19 cellular contexts compared by ENCODE assay signal in genomic region chr11:132895340-132895739, GRCh38.
DNase-seq lines count a peak whose midpoint lies in the region; ATAC-seq and TF ChIP-seq lines count a peak whose summit lies in the region.
"Had no signal": no experiment of that assay in that cellular context is flagged by ENCODE, and none has a peak within 500 bp of the region (broad histone marks: within the 10 kb centered on the region; RNA-seq: fewer than 3 reads in every experiment).

No MANE protein-coding gene starts in this region.

- H3K4me2 ChIP-seq in GM23248 (ENCODE audit: unreplicated experiment) (no peak overlapping the region), osteoblast (ENCODE audit: insufficient read depth, low read length) (no peak overlapping the region), GM23338 (no peak overlapping the region)

- no peak overlapping the region for H3K27ac Mint-ChIP-seq in GM23338
- no peak overlapping the region for H3K27ac Mint-ChIP-seq in activated naive CD8-positive, alpha-beta T cell treated with anti-CD3 and anti-CD28 coated beads, Interleukin-2, amount 50 U/mL, for 24 hours
- H3K27ac Mint-ChIP-seq: activated CD4-positive, alpha-beta T cell treated with anti-CD3 and anti-CD28 coated beads, Interleukin-2, amount 10 ng/mL, durations not matched to agents 24 days and 14 days; activated naive CD4-positive, alpha-beta T cell treated with anti-CD3 and anti-CD28 coated beads for 36 hours; brain had no signal

- no peaks in the 10 kb centered on the region for H3K9me2 ChIP-seq in GM23248 (ENCODE audit: insufficient read depth)
- peaks cover 48% of the 10 kb centered on the region for H3K9me2 ChIP-seq in GM23338 (ENCODE audit: insufficient read depth)

- intact Hi-C loops in mucosa of descending colon (cut with DNase I, micrococcal nuclease) = no loop called here

- DNase-seq in GM23248 (peak; percentile 18), RPMI7951 (ENCODE audit: low read depth) (peak; percentile 74), fibroblast of pulmonary artery (ENCODE audit: low read depth) (peak; percentile 55), osteoblast (ENCODE audit: insufficient read length, low spot score, missing footprints) (peak; percentile 80), mucosa of descending colon (no peak), MV-4-11 (lab: John Stamatoyannopoulos, UW) (no peak), GM23338 (ENCODE audit: low spot score) (no peak)
- DNase-seq in activated naive CD8-positive, alpha-beta T cell treated with anti-CD3 and anti-CD28 coated beads, Interleukin-2, amount 50 U/mL, for 24 hours = no peak
- DNase-seq: activated CD4-positive, alpha-beta T cell treated with anti-CD3 and anti-CD28 coated beads, Interleukin-2, amount 10 ng/mL, durations not matched to agents 24 days and 14 days; activated naive CD4-positive, alpha-beta T cell treated with anti-CD3 and anti-CD28 coated beads for 36 hours; BE2C; KBM-7; left ventricle myocardium inferior; NCI-H1092 treated with DMSO at 0.1 percent for 48 hours; pancreas; thyroid gland had no signal

- ATAC-seq in mucosa of descending colon (no peak), GM23338 (no peak)
- no peak for ATAC-seq in activated naive CD8-positive, alpha-beta T cell treated with anti-CD3 and anti-CD28 coated beads, Interleukin-2, amount 50 U/mL, for 24 hours
- ATAC-seq: GM12878, pancreas had no signal

- H4K20me1 ChIP-seq in GM23248 (ENCODE audit: insufficient read depth) (no peaks in the 10 kb centered on the region), osteoblast (ENCODE audit: insufficient read depth, low read length) (no peaks in the 10 kb centered on the region), GM23338 (replicated peaks; ENCODE audit: insufficient read depth) (no peaks in the 10 kb centered on the region)

- H3K36me3 Mint-ChIP-seq in GM23338 (ENCODE audit: low read depth) = no peaks in the 10 kb centered on the region
- no peaks in the 10 kb centered on the region for H3K36me3 Mint-ChIP-seq in activated naive CD8-positive, alpha-beta T cell treated with anti-CD3 and anti-CD28 coated beads, Interleukin-2, amount 50 U/mL, for 24 hours (ENCODE audit: low read depth)

- no peaks in the 10 kb centered on the region for H3K79me2 ChIP-seq in GM23248 (ENCODE audit: insufficient read depth)
- H3K79me2 ChIP-seq in osteoblast (ENCODE audit: insufficient read depth, low read length) = no peaks in the 10 kb centered on the region
- no peaks in the 10 kb centered on the region for H3K79me2 ChIP-seq in GM23338 (replicated peaks; ENCODE audit: insufficient read depth)

- H3K27ac ChIP-seq in GM23248 = no peak overlapping the region
- peak overlapping the region; percentile 37 for H3K27ac ChIP-seq in osteoblast (ENCODE audit: low read depth, low read length)
- no peak overlapping the region for H3K27ac ChIP-seq in GM23338 (ENCODE audit: low read depth)
- H3K27ac ChIP-seq: left ventricle myocardium inferior, pancreas, RWPE1, thyroid gland had no signal

- TF ChIP-seq CTCF in fibroblast of pulmonary artery (IDR thresholded peaks at IDR 0.05; ENCODE audit: low read length, missing control alignments) (no peak), osteoblast (IDR thresholded peaks at IDR 0.05; ENCODE audit: extremely low read depth, low read depth, low read length) (no peak), mucosa of descending colon (IDR thresholded peaks at IDR 0.05) (no peak), GM23338 (conservative IDR thresholded peaks at IDR 0.05; ENCODE audit: low read depth in 2 of 2) (no peak)

- in situ Hi-C loops in GM23248 (cut with MboI) = no loop called here

- no peaks in the 10 kb centered on the region for H3K27me3 ChIP-seq in GM23248 (replicated peaks; ENCODE audit: insufficient read depth)
- no peaks in the 10 kb centered on the region for H3K27me3 ChIP-seq in osteoblast (ENCODE audit: insufficient read depth, low read length)
- no peaks in the 10 kb centered on the region for H3K27me3 ChIP-seq in GM23338 (ENCODE audit: insufficient read depth)
- H3K27me3 ChIP-seq: BE2C, pancreas, thyroid gland had no signal

- 82 to 86% methylated on average over 3 of the region's 3 CpGs for WGBS in GM23248 (ENCODE audit: low coverage in 1 of 2, low lambda C conversion rate in 2 of 2, missing lambda C conversion rate in 2 of 2), 2 experiments

- no peak overlapping the region for H3K4me3 ChIP-seq in GM23248
- no peak overlapping the region for H3K4me3 ChIP-seq in fibroblast of pulmonary artery (replicated peaks; ENCODE audit: low read depth, low read length)
- H3K4me3 ChIP-seq in osteoblast (ENCODE audit: insufficient read depth, low read length) = no peak overlapping the region
- H3K4me3 ChIP-seq in mucosa of descending colon = no peak overlapping the region
- H3K4me3 ChIP-seq in GM23338 = no peak overlapping the region
- H3K4me3 ChIP-seq: GM12878, left ventricle myocardium inferior, pancreas, thyroid gland had no signal

- H2AFZ ChIP-seq in GM23248 (no peak overlapping the region), osteoblast (ENCODE audit: low read length) (peak overlapping the region; percentile 35), GM23338 (no peak overlapping the region)

- no peaks in the 10 kb centered on the region; the same call in 2 of the 3 replicates for H3K9me3 Mint-ChIP-seq in GM23338
- no peaks in the 10 kb centered on the region for H3K9me3 Mint-ChIP-seq in activated naive CD8-positive, alpha-beta T cell treated with anti-CD3 and anti-CD28 coated beads, Interleukin-2, amount 50 U/mL, for 24 hours
- H3K9me3 Mint-ChIP-seq: activated CD4-positive, alpha-beta T cell treated with anti-CD3 and anti-CD28 coated beads, Interleukin-2, amount 10 ng/mL, durations not matched to agents 24 days and 14 days had no signal

- H3K4me3 Mint-ChIP-seq in GM23338 = no peak overlapping the region
- no peak overlapping the region for H3K4me3 Mint-ChIP-seq in activated naive CD8-positive, alpha-beta T cell treated with anti-CD3 and anti-CD28 coated beads, Interleukin-2, amount 50 U/mL, for 24 hours
- H3K4me3 Mint-ChIP-seq: activated CD4-positive, alpha-beta T cell treated with anti-CD3 and anti-CD28 coated beads, Interleukin-2, amount 10 ng/mL, durations not matched to agents 24 days and 14 days; activated naive CD4-positive, alpha-beta T cell treated with anti-CD3 and anti-CD28 coated beads for 36 hours; brain had no signal

- H3F3A ChIP-seq in GM23248 (ENCODE audit: insufficient read depth) (no peaks in the 10 kb centered on the region), GM23338 (replicated peaks; ENCODE audit: low read depth) (no peaks in the 10 kb centered on the region)

- H3K4me1 ChIP-seq in GM23248 (ENCODE audit: insufficient read depth) = no peaks in the 10 kb centered on the region
- H3K4me1 ChIP-seq in osteoblast (ENCODE audit: insufficient read depth, low read length) = peaks cover 14% of the 10 kb centered on the region
- H3K4me1 ChIP-seq in mucosa of descending colon (ENCODE audit: low read depth) = no peaks in the 10 kb centered on the region
- no peaks in the 10 kb centered on the region for H3K4me1 ChIP-seq in GM23338 (ENCODE audit: insufficient read depth)
- H3K4me1 ChIP-seq: BE2C, left ventricle myocardium inferior, pancreas, thyroid gland had no signal

- H3K27me3 Mint-ChIP-seq in GM23338 (ENCODE audit: insufficient read depth, low read depth, poor library complexity) = peaks cover 3% of the 10 kb centered on the region
- H3K27me3 Mint-ChIP-seq in activated naive CD8-positive, alpha-beta T cell treated with anti-CD3 and anti-CD28 coated beads, Interleukin-2, amount 50 U/mL, for 24 hours = no peaks in the 10 kb centered on the region
- H3K27me3 Mint-ChIP-seq: activated CD4-positive, alpha-beta T cell treated with anti-CD3 and anti-CD28 coated beads, Interleukin-2, amount 10 ng/mL, durations not matched to agents 24 days and 14 days; brain had no signal

- no peak overlapping the region for H3K9ac ChIP-seq in GM23248

- H3K9me3 ChIP-seq in GM23248 (ENCODE audit: low read depth) (no peaks in the 10 kb centered on the region), osteoblast (ENCODE audit: low read depth, low read length) (no peaks in the 10 kb centered on the region), mucosa of descending colon (peaks cover 25% of the 10 kb centered on the region)
- H3K9me3 ChIP-seq: BE2C, left ventricle myocardium inferior, pancreas, thyroid gland had no signal

- H3K36me3 ChIP-seq in GM23248 (ENCODE audit: low read depth) (no peaks in the 10 kb centered on the region), osteoblast (ENCODE audit: insufficient read depth, low read length) (no peaks in the 10 kb centered on the region), mucosa of descending colon (ENCODE audit: low read depth) (no peaks in the 10 kb centered on the region), GM23338 (ENCODE audit: insufficient read depth) (no peaks in the 10 kb centered on the region)
- H3K36me3 ChIP-seq: BE2C, left ventricle myocardium inferior, pancreas, thyroid gland had no signal

- H3K4me1 Mint-ChIP-seq in GM23338 = peaks cover under 1% of the 10 kb centered on the region; the same call in 1 of the 3 replicates
- H3K4me1 Mint-ChIP-seq in activated naive CD8-positive, alpha-beta T cell treated with anti-CD3 and anti-CD28 coated beads, Interleukin-2, amount 50 U/mL, for 24 hours = no peaks in the 10 kb centered on the region
- H3K4me1 Mint-ChIP-seq: activated CD4-positive, alpha-beta T cell treated with anti-CD3 and anti-CD28 coated beads, Interleukin-2, amount 10 ng/mL, durations not matched to agents 24 days and 14 days had no signal

TF ChIP-seq in GM23338, 12 proteins besides CTCF, POLR2A, EP300 and RAD21 (continues in another document):
- TF ChIP-seq ZNF331 (CRISPR knock-in tag; IDR thresholded peaks at IDR 0.05; ENCODE audit: low read depth) = no peak

Comparison
In these comparisons a context has a peak if more than half of its experiments do, and no peak if none do; other contexts are left out.
1. DNase-seq: peak in GM23248 (single experiment), RPMI7951 (single experiment), fibroblast of pulmonary artery (single experiment) and osteoblast (single experiment); none in mucosa of descending colon (0 of 3), MV-4-11 (single experiment), GM23338 (single experiment) and activated naive CD8-positive, alpha-beta T cell treated with anti-CD3 and anti-CD28 coated beads, Interleukin-2, amount 50 U/mL, for 24 hours (single experiment).